Comparison of ENCODE assay signal across 8 cellular contexts in the genomic region with DNA sequence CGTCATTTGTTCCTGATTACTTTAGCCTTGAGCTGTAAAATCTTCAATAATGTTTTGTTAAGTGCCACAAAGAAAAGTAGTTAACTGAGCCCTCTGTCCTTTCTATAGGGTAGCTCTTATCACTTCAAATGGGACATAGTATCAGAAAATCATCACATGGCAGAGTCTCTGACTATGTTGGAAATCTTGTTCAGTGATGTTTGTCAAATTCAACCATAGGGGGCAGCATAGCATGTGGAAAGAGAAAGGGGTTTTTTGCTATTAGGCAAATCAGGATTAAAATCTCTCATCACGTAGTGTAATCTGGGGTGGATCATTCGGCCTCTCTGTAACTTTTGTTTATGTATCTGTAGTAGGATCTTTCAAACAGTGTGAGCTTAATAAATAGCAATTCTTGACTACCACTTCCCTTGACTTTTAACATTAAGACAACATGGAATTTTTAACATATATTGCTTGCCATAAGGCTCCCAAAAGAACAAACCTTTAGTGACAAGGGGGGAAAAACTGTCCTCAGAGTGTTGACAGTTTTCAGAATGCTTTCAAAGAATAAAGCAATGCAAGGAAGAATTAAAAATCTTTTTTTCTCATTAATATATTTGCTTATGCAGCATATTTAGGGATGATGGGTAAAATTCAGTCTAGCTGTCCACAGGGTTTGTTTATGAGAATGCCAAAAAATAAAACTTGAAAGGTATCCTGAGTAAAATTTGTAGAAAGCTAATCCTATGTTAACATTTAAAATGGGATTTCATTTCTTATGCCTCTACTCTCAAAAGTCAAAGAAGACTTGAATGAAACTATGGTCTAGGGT.
A peak's percentile ranks its signal among the peaks of the same experiment; 100 is the strongest.
DNase-seq lines count a peak whose midpoint lies in the region; ATAC-seq and TF ChIP-seq lines count a peak whose summit lies in the region.

No MANE protein-coding gene starts in this region.

- peaks cover 4% of the 10 kb centered on the region for H3K4me1 Mint-ChIP-seq in activated CD4-positive, alpha-beta T cell treated with anti-CD3 and anti-CD28 coated beads, Interleukin-2, amount 10 ng/mL, durations not matched to agents 24 days and 14 days

- peaks cover 7 to 11% of the 10 kb centered on the region in 2 experiments for H3K36me3 ChIP-seq in SK-N-SH (replicated peaks in 1 of 2; ENCODE audit: control insufficient read depth in 1 of 2, insufficient read depth in 2 of 2, low read length in 1 of 2)

- peaks cover 11% of the 10 kb centered on the region; the same call in 1 of the 2 replicates for H3K79me2 ChIP-seq in SK-N-SH (ENCODE audit: insufficient read depth)

- TF ChIP-seq EP300 in SK-N-SH (IDR thresholded peaks at IDR 0.05; ENCODE audit: borderline replicate concordance in 1 of 2, low read depth in 1 of 2, low read length in 1 of 2): no peak

- H3K9ac ChIP-seq in SK-N-SH: no peak overlapping the region

- CTCF ChIA-PET in SK-N-SH (lab: Yijun Ruan, JAX): interaction anchor here (0.6 to 3.2 kb wide), 39 partner anchors 10 to 1064 kb away, joined by 3 to 30 read pairs (median 4); partner anchors contain the start of genes ARFIP1 and TIGD4

- H3K27ac ChIP-seq in SK-N-SH (ENCODE audit: low read depth in 2 of 2, low read length in 1 of 2): no peak overlapping the region

- H3K9me2 ChIP-seq in SK-N-SH: no peaks in the 10 kb centered on the region

- no peaks in the 10 kb centered on the region; a peak in 1 of 4 replicates for H3K4me1 ChIP-seq in SK-N-SH (ENCODE audit: control insufficient read depth in 1 of 2, insufficient read depth in 2 of 2, low read depth in 1 of 2, low read length in 1 of 2)

- ATAC-seq in HG03520 (IDR thresholded peaks at IDR 0.05; ENCODE audit: unreplicated experiment): peak; percentile 50

- no peak overlapping the region; a peak in 1 of 4 replicates for H3K4me3 ChIP-seq in SK-N-SH (ENCODE audit: low read depth in 2 of 2, low read length in 1 of 2)
- H3K4me3 ChIP-seq in fibroblast of villous mesenchyme (ENCODE audit: low read depth, low read length): no peak overlapping the region

- H3K9me3 ChIP-seq in SK-N-SH: no peaks in the 10 kb centered on the region

- DNase-seq in activated CD4-positive, alpha-beta T cell treated with anti-CD3 and anti-CD28 coated beads, Interleukin-2, amount 10 ng/mL, durations not matched to agents 24 days and 14 days: peak; percentile 73
- DNase-seq in activated CD4-positive, alpha-beta T cell treated with anti-CD3 and anti-CD28 coated beads, Interleukin-2, amount 50 U/mL, for 1 hour: no peak
- DNase-seq in SK-N-SH (peak; percentile 8), fibroblast of villous mesenchyme (ENCODE audit: low read depth) (peak; percentile 57), renal cortical epithelial cell (ENCODE audit: low read depth) (peak; percentile 54), 8988T (no peak)
- no peak for DNase-seq in activated naive CD4-positive, alpha-beta T cell treated with Interleukin-2 at 50 U/mL for 16 hours

- POLR2A ChIA-PET in SK-N-SH (lab: Yijun Ruan, JAX): no interaction called here

- H3K27me3 ChIP-seq in SK-N-SH (ENCODE audit: insufficient read depth): no peaks in the 10 kb centered on the region

- peaks cover 5% of the 10 kb centered on the region for H3F3A ChIP-seq in SK-N-SH (replicated peaks; ENCODE audit: insufficient read depth)

- H3K27ac Mint-ChIP-seq in activated CD4-positive, alpha-beta T cell treated with anti-CD3 and anti-CD28 coated beads, Interleukin-2, amount 10 ng/mL, durations not matched to agents 24 days and 14 days: no peak overlapping the region

- no peak overlapping the region for H3K4me2 ChIP-seq in SK-N-SH

- no peaks in the 10 kb centered on the region for H3K9me3 Mint-ChIP-seq in activated CD4-positive, alpha-beta T cell treated with anti-CD3 and anti-CD28 coated beads, Interleukin-2, amount 10 ng/mL, durations not matched to agents 24 days and 14 days

- intact Hi-C loops in activated CD4-positive, alpha-beta T cell treated with anti-CD3 and anti-CD28 coated beads, Interleukin-2, amount 10 ng/mL, durations not matched to agents 24 days and 14 days (cut with micrococcal nuclease): loop anchor here (1.0 to 5.0 kb wide), 2 partner anchors 232 to 329 kb away; no protein-coding TSS in a partner anchor

- H4K20me1 ChIP-seq in SK-N-SH (ENCODE audit: insufficient read depth): no peaks in the 10 kb centered on the region

- WGBS in SK-N-SH (ENCODE audit: low lambda C conversion rate): 58% methylated on average over 3 of the region's 3 CpGs

- peak; percentile 73 for TF ChIP-seq CTCF in SK-N-SH (IDR thresholded peaks at IDR 0.05)
- peak; percentile 70 for TF ChIP-seq CTCF in fibroblast of villous mesenchyme (IDR thresholded peaks at IDR 0.05; ENCODE audit: insufficient read depth, low read depth, low read length)

- no peak overlapping the region for H3K4me3 Mint-ChIP-seq in activated CD4-positive, alpha-beta T cell treated with anti-CD3 and anti-CD28 coated beads, Interleukin-2, amount 10 ng/mL, durations not matched to agents 24 days and 14 days

- no peaks in the 10 kb centered on the region for H3K27me3 Mint-ChIP-seq in activated CD4-positive, alpha-beta T cell treated with anti-CD3 and anti-CD28 coated beads, Interleukin-2, amount 10 ng/mL, durations not matched to agents 24 days and 14 days

- peak; percentile 73 for TF ChIP-seq RAD21 in SK-N-SH (IDR thresholded peaks at IDR 0.05; ENCODE audit: low read length)

- H3K36me3 Mint-ChIP-seq in activated CD4-positive, alpha-beta T cell treated with anti-CD3 and anti-CD28 coated beads, Interleukin-2, amount 10 ng/mL, durations not matched to agents 24 days and 14 days (ENCODE audit: low read depth): peaks cover 16% of the 10 kb centered on the region

- no peak overlapping the region for H2AFZ ChIP-seq in SK-N-SH (ENCODE audit: low read depth)

TF ChIP-seq in SK-N-SH, 30 proteins besides CTCF, POLR2A, EP300 and RAD21:
- TF ChIP-seq, protein P1, sequence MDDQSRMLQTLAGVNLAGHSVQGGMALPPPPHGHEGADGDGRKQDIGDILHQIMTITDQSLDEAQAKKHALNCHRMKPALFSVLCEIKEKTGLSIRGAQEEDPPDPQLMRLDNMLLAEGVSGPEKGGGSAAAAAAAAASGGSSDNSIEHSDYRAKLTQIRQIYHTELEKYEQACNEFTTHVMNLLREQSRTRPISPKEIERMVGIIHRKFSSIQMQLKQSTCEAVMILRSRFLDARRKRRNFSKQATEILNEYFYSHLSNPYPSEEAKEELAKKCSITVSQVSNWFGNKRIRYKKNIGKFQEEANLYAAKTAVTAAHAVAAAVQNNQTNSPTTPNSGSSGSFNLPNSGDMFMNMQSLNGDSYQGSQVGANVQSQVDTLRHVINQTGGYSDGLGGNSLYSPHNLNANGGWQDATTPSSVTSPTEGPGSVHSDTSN (IDR thresholded peaks at IDR 0.05): no peak
- peak; percentile 16 for TF ChIP-seq SMC3 (IDR thresholded peaks at IDR 0.05; ENCODE audit: low read depth, low read length)
- 0 out of 2 replicates have a peak, but pooled peaks have one; percentile 17 for TF ChIP-seq GATA2 (CRISPR knock-in tag; IDR thresholded peaks at IDR 0.05)

Comparison
In these comparisons a context has a peak if more than half of its experiments do, and no peak if none do; other contexts are left out.
1. DNase-seq: peak in activated CD4-positive, alpha-beta T cell treated with anti-CD3 and anti-CD28 coated beads, Interleukin-2, amount 10 ng/mL, durations not matched to agents 24 days and 14 days (single experiment), SK-N-SH (single experiment), fibroblast of villous mesenchyme (single experiment) and renal cortical epithelial cell (single experiment); none in activated CD4-positive, alpha-beta T cell treated with anti-CD3 and anti-CD28 coated beads, Interleukin-2, amount 50 U/mL, for 1 hour (single experiment), activated naive CD4-positive, alpha-beta T cell treated with Interleukin-2 at 50 U/mL for 16 hours (single experiment) and 8988T (single experiment).